8 cellular contexts compared by ENCODE assay signal in the genomic region with DNA sequence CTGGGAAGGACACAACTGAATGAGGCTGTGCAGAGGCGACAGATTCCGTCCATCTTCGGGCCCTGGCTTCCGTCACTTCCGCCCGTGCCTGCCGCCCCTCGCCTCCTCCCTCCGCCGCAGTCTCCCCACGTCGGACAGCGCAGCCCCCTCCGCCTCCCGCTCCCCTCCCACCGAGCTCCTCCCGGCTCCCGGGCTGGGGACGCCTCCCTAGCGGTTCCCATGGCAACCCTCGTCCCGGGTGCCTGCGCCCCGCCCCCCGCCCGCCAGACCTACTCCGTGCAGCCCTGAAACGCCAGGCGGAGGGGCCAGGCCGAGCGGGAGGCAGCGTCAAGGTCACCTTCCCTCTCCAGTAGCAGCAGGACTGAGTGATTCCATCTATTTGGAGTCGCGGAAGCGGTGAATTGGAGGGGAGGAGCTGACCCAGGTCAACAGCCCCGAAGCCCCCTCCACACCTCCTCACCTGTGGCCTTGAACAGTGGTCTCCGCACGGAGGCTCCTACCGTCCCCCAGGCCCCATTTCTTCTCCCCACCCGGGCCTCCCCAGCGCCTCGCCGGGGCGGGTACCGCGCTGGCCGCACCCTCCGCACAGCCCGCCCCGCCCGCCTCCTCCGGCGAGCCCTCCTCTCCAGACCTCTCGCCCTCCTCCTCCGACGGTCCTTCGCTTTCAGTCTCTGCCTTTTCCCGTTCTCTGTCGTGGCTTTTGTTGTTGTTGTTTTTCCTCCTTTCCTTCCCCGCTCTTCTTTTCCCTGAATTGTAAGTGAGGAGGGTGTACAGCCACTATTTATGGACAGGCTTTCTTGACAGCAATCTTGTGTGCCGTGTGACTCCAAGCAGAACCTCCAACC. TPM values are rescaled to one million over a fixed set of nuclear protein-coding genes. Genes with fewer than 3 reads are reported as not detected.
A peak's percentile ranks its signal among the peaks of the same experiment; 100 is the strongest.
DNase-seq lines count a peak whose midpoint lies in the region; ATAC-seq and TF ChIP-seq lines count a peak whose summit lies in the region.

No MANE protein-coding gene starts in this region.

- peak overlapping the region; percentile 87 for H3K27ac ChIP-seq in lower lobe of right lung

- CTCF ChIA-PET in Caco-2 (lab: Charles Lee) = interaction anchor here (1.0 to 2.9 kb wide), 5 partner anchors 17 to 84 kb away, joined by 4 to 24 read pairs (median 4); a partner anchor contains a TSS
- CTCF ChIA-PET in activated CD8-positive, alpha-beta T cell treated with anti-CD3 and anti-CD28 coated beads for 36 hours (lab: Charles Lee) = interaction anchor here (1.2 to 3.6 kb wide), 2 partner anchors 17 to 298 kb away, joined by 3 to 24 read pairs; no protein-coding TSS in a partner anchor

- H3K4me1 Mint-ChIP-seq in Caco-2 (ENCODE audit: low read depth, unreplicated experiment) = peaks cover 19% of the 10 kb centered on the region
- peaks cover 12% of the 10 kb centered on the region for H3K4me1 Mint-ChIP-seq in activated CD8-positive, alpha-beta T cell treated with anti-CD3 and anti-CD28 coated beads for 36 hours (ENCODE audit: low read depth)

- H3K9me3 Mint-ChIP-seq in Caco-2 (ENCODE audit: unreplicated experiment) = no peaks in the 10 kb centered on the region
- peaks cover 2% of the 10 kb centered on the region for H3K9me3 Mint-ChIP-seq in activated CD8-positive, alpha-beta T cell treated with anti-CD3 and anti-CD28 coated beads for 36 hours

- H3K27ac Mint-ChIP-seq in Caco-2 (ENCODE audit: unreplicated experiment) = peak overlapping the region; percentile 97
- peak overlapping the region; percentile 47 for H3K27ac Mint-ChIP-seq in activated CD8-positive, alpha-beta T cell treated with anti-CD3 and anti-CD28 coated beads for 36 hours

- POLR2A ChIA-PET in Caco-2 (lab: Charles Lee) = interaction anchor here (0.6 to 2.1 kb wide), 15 partner anchors 8 to 195 kb away, joined by 3 to 20 read pairs (median 5); a partner anchor contains a TSS
- POLR2A ChIA-PET in activated CD8-positive, alpha-beta T cell treated with anti-CD3 and anti-CD28 coated beads for 36 hours (lab: Charles Lee) = no interaction called here

- intact Hi-C loops in Caco-2 (cut with micrococcal nuclease; ENCODE audit: unreplicated experiment) (loop anchor here (1.0 kb wide), 2 partner anchors 21 to 195 kb away; a partner anchor contains a TSS), lower lobe of right lung (cut with DNase I) (no loop called here)
- intact Hi-C loops in activated CD8-positive, alpha-beta T cell treated with anti-CD3 and anti-CD28 coated beads for 36 hours (cut with micrococcal nuclease) = no loop called here

- TF ChIP-seq CTCF in Caco-2 (IDR thresholded peaks at IDR 0.05; ENCODE audit: insufficient read depth in 1 of 2, low read depth in 1 of 2, low read length in 1 of 2, severe bottlenecking in 1 of 2, unreplicated experiment in 1 of 2) = no peak
- no peak for TF ChIP-seq CTCF in activated CD8-positive, alpha-beta T cell treated with anti-CD3 and anti-CD28 coated beads for 36 hours (IDR thresholded peaks at IDR 0.05)
- no peak for TF ChIP-seq CTCF in lower lobe of right lung (IDR thresholded peaks at IDR 0.05)

- peak; percentile 98 to 99 for DNase-seq in Caco-2
- peak; percentile 99 for DNase-seq in HK-2 (ENCODE audit: unreplicated experiment)
- DNase-seq in NCI-H748 treated with DMSO at 0.1 percent for 48 hours (lab: John Stamatoyannopoulos, UW) = peak; percentile 97
- DNase-seq in activated CD8-positive, alpha-beta T cell treated with anti-CD3 and anti-CD28 coated beads for 36 hours = peak; percentile 76
- peak; percentile 60 for DNase-seq in effector CD8-positive, alpha-beta T cell (lab: John Stamatoyannopoulos, UW)
- DNase-seq in lower lobe of right lung = peak; percentile 90
- peak; percentile 69 to 74 for DNase-seq in stimulated activated CD8-positive, alpha-beta memory T cell treated with anti-CD3 and anti-CD28 coated beads, Interleukin-15, amount 100 ng/mL, for 48 hours (ENCODE audit: low read depth in 2 of 2)

- peak overlapping the region; percentile 96 for H3K4me3 ChIP-seq in Caco-2 (ENCODE audit: low read depth, low read length)
- H3K4me3 ChIP-seq in lower lobe of right lung = peak overlapping the region; percentile 86

- no TSS peak for BruUV-seq in Caco-2 (replicated peaks; lab: Mats Ljungman, UMichigan)

- H3K36me3 ChIP-seq in Caco-2 (ENCODE audit: control insufficient read depth, insufficient read depth, low read length) (peaks cover 1% of the 10 kb centered on the region; the same call in 1 of the 2 replicates), lower lobe of right lung (no peaks in the 10 kb centered on the region)

- H3K4me3 Mint-ChIP-seq in Caco-2 (ENCODE audit: unreplicated experiment) = peak overlapping the region; percentile 98
- peak overlapping the region; percentile 79 for H3K4me3 Mint-ChIP-seq in activated CD8-positive, alpha-beta T cell treated with anti-CD3 and anti-CD28 coated beads for 36 hours

- ATAC-seq in GM19467 (IDR thresholded peaks at IDR 0.05; ENCODE audit: unreplicated experiment) (peak; percentile 61), lower lobe of right lung (peak; percentile 93 to 94)
- ATAC-seq in activated CD8-positive, alpha-beta T cell treated with anti-CD3 and anti-CD28 coated beads for 36 hours = peak; percentile 82

- H3K4me1 ChIP-seq in Caco-2 (peaks cover 16% of the 10 kb centered on the region), lower lobe of right lung (peaks cover 13% of the 10 kb centered on the region)

- no peaks in the 10 kb centered on the region for H3K27me3 Mint-ChIP-seq in Caco-2 (ENCODE audit: insufficient read depth, unreplicated experiment)
- no peaks in the 10 kb centered on the region for H3K27me3 Mint-ChIP-seq in activated CD8-positive, alpha-beta T cell treated with anti-CD3 and anti-CD28 coated beads for 36 hours

- peaks cover 24% of the 10 kb centered on the region for H3K36me3 Mint-ChIP-seq in Caco-2 (ENCODE audit: insufficient read depth, unreplicated experiment)
- H3K36me3 Mint-ChIP-seq in activated CD8-positive, alpha-beta T cell treated with anti-CD3 and anti-CD28 coated beads for 36 hours (ENCODE audit: low read depth) = peaks cover 4% of the 10 kb centered on the region

- no peaks in the 10 kb centered on the region for H3K27me3 ChIP-seq in Caco-2 (replicated peaks; ENCODE audit: control insufficient read depth, insufficient read depth, low read length)
- no peaks in the 10 kb centered on the region for H3K27me3 ChIP-seq in lower lobe of right lung (ENCODE audit: low read depth)

- H3K9me3 ChIP-seq in Caco-2 (no peaks in the 10 kb centered on the region), lower lobe of right lung (no peaks in the 10 kb centered on the region)

RNA-seq across cellular contexts. Expression of a gene that starts 1.0 kb away (rescaled TPM):
- total RNA-seq in Caco-2 (2022) = 24.6 and 27.5 TPM in 2 replicates
- 1 to 10 TPM; 8.0 to 8.7 TPM for total RNA-seq in activated CD8-positive, alpha-beta T cell treated with anti-CD3 and anti-CD28 coated beads for 36 hours
- 17.3 TPM for total RNA-seq in lower lobe of right lung

RNA-seq across cellular contexts. Expression of a gene that starts 22.5 kb away (rescaled TPM):
- total RNA-seq in Caco-2 (2022) (13.9 and 14.7 TPM in 2 replicates), lower lobe of right lung (9.8 TPM)
- total RNA-seq in activated CD8-positive, alpha-beta T cell treated with anti-CD3 and anti-CD28 coated beads for 36 hours = 10 to 100 TPM; 12.8 to 13.0 TPM

RNA-seq across cellular contexts. Expression of a gene that starts 32.7 kb away (rescaled TPM):
- total RNA-seq in Caco-2 (2022) (113 and 132 TPM in 2 replicates), lower lobe of right lung (13.9 TPM)
- 10 to 100 TPM; 59.5 to 62.5 TPM for total RNA-seq in activated CD8-positive, alpha-beta T cell treated with anti-CD3 and anti-CD28 coated beads for 36 hours

RNA-seq across cellular contexts. Expression of a gene that starts 50.5 kb away (rescaled TPM):
- total RNA-seq in Caco-2 (2022) (34.4 and 37.2 TPM in 2 replicates), lower lobe of right lung (15.6 TPM)
- total RNA-seq in activated CD8-positive, alpha-beta T cell treated with anti-CD3 and anti-CD28 coated beads for 36 hours = 10 to 100 TPM; 17.8 to 18.0 TPM

RNA-seq across cellular contexts. Expression of a gene that starts 57.3 kb away (rescaled TPM):
- total RNA-seq in Caco-2 (2022) = 10.3 and 11.5 TPM in 2 replicates
- 1 to 10 TPM; 7.1 to 7.4 TPM for total RNA-seq in activated CD8-positive, alpha-beta T cell treated with anti-CD3 and anti-CD28 coated beads for 36 hours
- total RNA-seq in lower lobe of right lung = 11.6 TPM

Comparison
In these comparisons a context has a peak if more than half of its experiments do, and no peak if none do; other contexts are left out.
1. Peak in every context shown above with its lines: DNase-seq, ATAC-seq, H3K4me3 ChIP-seq and H3K27ac ChIP-seq.